ENCODE assay signal across 11 cellular contexts in genomic region chr6:27760464-27760863, GRCh38.
"Had no signal": no experiment of that assay in that cellular context is flagged by ENCODE, and none has a peak within 500 bp of the region (broad histone marks: within the 10 kb centered on the region; RNA-seq: fewer than 3 reads in every experiment).

No MANE protein-coding gene starts in this region.

- H2AFZ ChIP-seq: neural progenitor cell had no signal

- H3K4me3 ChIP-seq: gastroesophageal sphincter, neural progenitor cell, ovary, thoracic aorta had no signal

- H3K9me3 Mint-ChIP-seq: naive B cell, neural progenitor cell had no signal

- H3K4me3 Mint-ChIP-seq: naive B cell, neural progenitor cell had no signal

- H3K4me2 ChIP-seq: neural progenitor cell had no signal

- H3K27ac Mint-ChIP-seq: neural progenitor cell had no signal

- H3K27ac ChIP-seq: gastroesophageal sphincter, neural progenitor cell, ovary, thoracic aorta had no signal

- H3K27me3 ChIP-seq: ovary had no signal

- ATAC-seq: gastroesophageal sphincter, left lobe of liver, sciatic nerve had no signal

- H3K9ac ChIP-seq: neural progenitor cell had no signal

- DNase-seq: activated CD4-positive, CD25-positive, alpha-beta regulatory T cell; activated naive CD4-positive, alpha-beta T cell; anterior cingulate cortex; naive B cell; ovary; stimulated activated CD4-positive, alpha-beta T cell treated with anti-CD3 and anti-CD28 coated beads, Interleukin-2, amount 100 ng/mL, for 24 hours had no signal

- H3K9me3 ChIP-seq: gastroesophageal sphincter, ovary, thoracic aorta had no signal

- H3K36me3 Mint-ChIP-seq: naive B cell, neural progenitor cell had no signal

- H3K36me3 ChIP-seq: gastroesophageal sphincter, neural progenitor cell, ovary, thoracic aorta had no signal
